8 cellular contexts compared by ENCODE assay signal in the genomic region with DNA sequence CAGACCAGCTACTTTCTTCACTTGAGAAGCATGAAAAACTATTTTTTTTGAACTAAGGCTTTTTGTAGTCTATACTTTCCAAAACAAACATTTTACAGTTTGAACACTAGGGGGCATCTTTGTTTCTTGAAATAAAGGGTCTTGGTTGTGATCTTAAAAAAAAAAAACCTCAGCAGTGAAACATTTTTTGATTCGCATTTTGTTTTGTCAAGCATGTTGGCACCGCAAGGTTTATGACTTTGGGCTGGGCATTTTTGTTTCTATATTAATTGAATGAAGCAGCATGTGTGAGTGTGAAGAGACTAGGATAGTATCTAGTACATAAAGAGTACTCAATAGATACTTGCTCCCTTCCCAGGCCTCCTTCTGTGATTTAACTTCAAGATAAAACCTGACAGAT. TPM values are rescaled to one million over a fixed set of nuclear protein-coding genes. Genes with fewer than 3 reads are reported as not detected.
DNase-seq lines count a peak whose midpoint lies in the region; ATAC-seq, FAIRE-seq and TF ChIP-seq lines count a peak whose summit lies in the region.

No MANE protein-coding gene starts in this region.

- H3K4me3 Mint-ChIP-seq in CD8-positive, alpha-beta T cell = no peak overlapping the region

- H3K27ac Mint-ChIP-seq in CD8-positive, alpha-beta T cell = no peak overlapping the region

- H3K27me3 Mint-ChIP-seq in CD8-positive, alpha-beta T cell (ENCODE audit: low read depth) = no peaks in the 10 kb centered on the region

- no peak for DNase-seq in CD8-positive, alpha-beta T cell
- DNase-seq in HCEC 1CT (peak; percentile 74), NCI-H774 (lab: John Stamatoyannopoulos, UW) (peak; percentile 29), bronchial epithelial cell (ENCODE audit: low read depth) (peak; percentile 46), right lobe of liver (no peak)

- peak; percentile 71 for TF ChIP-seq CTCF in CD8-positive, alpha-beta T cell (IDR thresholded peaks at IDR 0.05)
- TF ChIP-seq CTCF in bronchial epithelial cell (IDR thresholded peaks at IDR 0.05; ENCODE audit: insufficient read depth, low read length, severe bottlenecking) = peak; percentile 45
- peak; percentile 63 to 70 (median 66) for TF ChIP-seq CTCF in right lobe of liver (IDR thresholded peaks at IDR 0.05)

- intact Hi-C loops in CD8-positive, alpha-beta T cell (cut with DNase I, micrococcal nuclease) = loop anchor here (1.0 to 5.0 kb wide), 5 partner anchors 327 to 800 kb away; a partner anchor contains a TSS
- intact Hi-C loops in right lobe of liver (cut with DNase I) = no loop called here

- no peaks in the 10 kb centered on the region for H3K36me3 ChIP-seq in CD8-positive, alpha-beta T cell (ENCODE audit: insufficient read depth, low read length)
- H3K36me3 ChIP-seq in bronchial epithelial cell (ENCODE audit: control insufficient read depth, insufficient read depth, low read length) (no peaks in the 10 kb centered on the region), right lobe of liver (no peaks in the 10 kb centered on the region)

- no peaks in the 10 kb centered on the region for H3K4me1 ChIP-seq in CD8-positive, alpha-beta T cell (ENCODE audit: insufficient read depth, low read length)
- H3K4me1 ChIP-seq in right lobe of liver = peaks cover 0 to 33% (median 15%) of the 10 kb centered on the region in 4 donors

- H3K36me3 Mint-ChIP-seq in CD8-positive, alpha-beta T cell = peaks cover 18% of the 10 kb centered on the region

- no peak overlapping the region for H3K4me3 ChIP-seq in CD8-positive, alpha-beta T cell (ENCODE audit: low read depth, low read length)
- no peak overlapping the region for H3K4me3 ChIP-seq in bronchial epithelial cell (ENCODE audit: low read depth, low read length)
- H3K4me3 ChIP-seq in right lobe of liver = no peak overlapping the region

- H3K27ac ChIP-seq in CD8-positive, alpha-beta T cell (ENCODE audit: low read depth, low read length) = no peak overlapping the region
- peak overlapping the region in 2 of 3 donors; percentile 94 to 97 for H3K27ac ChIP-seq in right lobe of liver

- POLR2A ChIA-PET in CD8-positive, alpha-beta T cell (lab: Charles Lee) = interaction anchor here (1.6 kb wide), 1 partner anchor 325 kb away, joined by 5 read pairs; a partner anchor contains a TSS

- WGBS in right lobe of liver (ENCODE audit: insufficient coverage, low coverage, low lambda C conversion rate, missing lambda C conversion rate) = 4% methylated on average over 2 of the region's 2 CpGs

- ATAC-seq in CD8-positive, alpha-beta T cell = peak; percentile 49
- ATAC-seq in right lobe of liver = peak; percentile 23 to 40 (median 35)
- no peak for ATAC-seq in HG03196 (IDR thresholded peaks at IDR 0.05; ENCODE audit: unreplicated experiment)
- no peak for ATAC-seq in HG03342 (IDR thresholded peaks at IDR 0.05; ENCODE audit: unreplicated experiment)
- no peak for ATAC-seq in HG03521 (IDR thresholded peaks at IDR 0.05; ENCODE audit: unreplicated experiment)

- CTCF ChIA-PET in CD8-positive, alpha-beta T cell (lab: Charles Lee) = interaction anchor here (0.6 to 3.8 kb wide), 20 partner anchors 8 to 868 kb away, joined by 3 to 36 read pairs (median 3); no protein-coding TSS in a partner anchor

- TF ChIP-seq POLR2A in right lobe of liver (IDR thresholded peaks at IDR 0.05) = no peak

- H3K27me3 ChIP-seq in CD8-positive, alpha-beta T cell (ENCODE audit: insufficient read depth, low read length) = no peaks in the 10 kb centered on the region
- H3K27me3 ChIP-seq in bronchial epithelial cell (ENCODE audit: control insufficient read depth, insufficient read depth, low read length) = no peaks in the 10 kb centered on the region
- H3K27me3 ChIP-seq in right lobe of liver = no peaks in the 10 kb centered on the region

- H3K9me3 Mint-ChIP-seq in CD8-positive, alpha-beta T cell = no peaks in the 10 kb centered on the region

- peaks cover 7% of the 10 kb centered on the region for H3K4me1 Mint-ChIP-seq in CD8-positive, alpha-beta T cell (ENCODE audit: low read depth)

- no peak for FAIRE-seq in bronchial epithelial cell (lab: Jason Lieb, UNC)

- H3K9me3 ChIP-seq in CD8-positive, alpha-beta T cell (ENCODE audit: low read length) = no peaks in the 10 kb centered on the region
- H3K9me3 ChIP-seq in right lobe of liver = no peaks in the 10 kb centered on the region

RNA-seq across cellular contexts. Expression of a gene that starts 31.6 kb away (rescaled TPM):
- not detected for total RNA-seq in CD8-positive, alpha-beta T cell
- total RNA-seq in bronchial epithelial cell (not detected in 2 replicates), right lobe of liver (100 to 1,000 TPM in 2 of 6 experiments, 10 to 100 TPM in 4; 50.5 to 115 (median 67.5) TPM)

Comparison
In these comparisons a context has a peak if more than half of its experiments do, and no peak if none do; other contexts are left out.
1. ATAC-seq: peak in CD8-positive, alpha-beta T cell (single experiment) and right lobe of liver (4 of 4); none in HG03196 (single experiment), HG03342 (single experiment) and HG03521 (single experiment).
2. DNase-seq: peak in HCEC 1CT (single experiment), NCI-H774 (single experiment) and bronchial epithelial cell (single experiment); none in CD8-positive, alpha-beta T cell (0 of 7) and right lobe of liver (0 of 3).
3. RNA of a gene that starts 31.6 kb away (total RNA-seq): 50.5 to 115 TPM in right lobe of liver; not detected in CD8-positive, alpha-beta T cell and not detected in bronchial epithelial cell; every median in the first group is over 10 times any median in the second.
4. intact Hi-C loops: an anchor here in CD8-positive, alpha-beta T cell (1.0 to 5.0 kb wide); none called in right lobe of liver.
5. Peak in every context shown above with its lines, with median percentiles within 50 percentile points of each other: CTCF ChIP-seq.